Comparison of ENCODE assay signal across 20 cellular contexts in the genomic region with DNA sequence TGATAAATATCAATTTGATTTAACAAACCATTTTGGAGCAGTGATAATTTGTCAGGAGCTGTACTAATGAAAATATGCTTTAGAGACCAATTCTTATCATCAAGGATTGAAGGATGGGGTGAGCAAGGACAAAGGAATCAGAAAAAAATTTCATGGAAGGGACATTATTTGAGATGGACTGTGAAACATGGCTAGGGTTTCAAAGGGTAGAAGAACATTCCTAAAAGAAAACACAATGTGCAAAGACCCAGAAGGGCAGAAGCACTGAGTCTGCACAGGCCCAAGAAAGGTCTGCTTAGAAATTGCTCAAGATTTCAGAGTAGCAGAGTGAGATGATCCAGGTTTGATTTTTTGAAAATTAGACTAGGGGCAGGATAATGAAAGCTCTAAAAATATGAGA.
"Had no signal": no experiment of that assay in that cellular context is flagged by ENCODE, and none has a peak within 500 bp of the region (broad histone marks: within the 10 kb centered on the region; RNA-seq: fewer than 3 reads in every experiment).

No MANE protein-coding gene starts in this region.

- H3K27ac Mint-ChIP-seq: activated CD8-positive, alpha-beta T cell treated with anti-CD3 and anti-CD28 coated beads, Interleukin-2, amount 10 ng/mL, durations not matched to agents 7 days and 5 days; activated naive CD8-positive, alpha-beta T cell treated with anti-CD3 and anti-CD28 coated beads for 36 hours; natural killer cell; stimulated activated memory B cell treated with anti-CD40 and anti-IgM and Interleukin-4, amounts not matched to agents 10 μg/mL and 1 μg/mL and 100 μg/mL, for 72 hours; T-helper 17 cell had no signal

- H3K9ac ChIP-seq: parathyroid adenoma had no signal

- H3K4me1 Mint-ChIP-seq: natural killer cell; stimulated activated memory B cell treated with anti-CD40 and anti-IgM and Interleukin-4, amounts not matched to agents 10 μg/mL and 1 μg/mL and 100 μg/mL, for 72 hours had no signal

- H3K9me3 ChIP-seq: right lobe of liver, thoracic aorta had no signal

- ATAC-seq: activated CD4-positive, CD25-positive, alpha-beta regulatory T cell treated with anti-CD3 and anti-CD28 coated beads, Interleukin-2, amount 50 U/mL, for 24 hours; activated CD8-positive, alpha-beta T cell treated with anti-CD3 and anti-CD28 coated beads, Interleukin-2, amount 10 ng/mL, durations not matched to agents 7 days and 5 days; foreskin keratinocyte; left lobe of liver; natural killer cell; right lobe of liver; stimulated activated memory B cell treated with anti-CD40 and anti-IgM and Interleukin-4, amounts not matched to agents 10 μg/mL and 1 μg/mL and 100 μg/mL, for 72 hours; T-helper 17 cell had no signal

- H3K36me3 Mint-ChIP-seq: natural killer cell; stimulated activated memory B cell treated with anti-CD40 and anti-IgM and Interleukin-4, amounts not matched to agents 10 μg/mL and 1 μg/mL and 100 μg/mL, for 72 hours had no signal

- H3K4me3 Mint-ChIP-seq: activated CD8-positive, alpha-beta T cell treated with anti-CD3 and anti-CD28 coated beads, Interleukin-2, amount 10 ng/mL, durations not matched to agents 7 days and 5 days; activated naive CD8-positive, alpha-beta T cell treated with anti-CD3 and anti-CD28 coated beads for 36 hours; natural killer cell; stimulated activated memory B cell treated with anti-CD40 and anti-IgM and Interleukin-4, amounts not matched to agents 10 μg/mL and 1 μg/mL and 100 μg/mL, for 72 hours; T-helper 17 cell had no signal

- H3K27me3 Mint-ChIP-seq: activated naive CD8-positive, alpha-beta T cell treated with anti-CD3 and anti-CD28 coated beads for 36 hours; stimulated activated memory B cell treated with anti-CD40 and anti-IgM and Interleukin-4, amounts not matched to agents 10 μg/mL and 1 μg/mL and 100 μg/mL, for 72 hours; T-helper 17 cell had no signal

- H3K27ac ChIP-seq: foreskin keratinocyte, parathyroid adenoma, right lobe of liver, SK-N-MC, thoracic aorta had no signal

- H3K9me3 Mint-ChIP-seq: activated naive CD8-positive, alpha-beta T cell treated with anti-CD3 and anti-CD28 coated beads for 36 hours; stimulated activated memory B cell treated with anti-CD40 and anti-IgM and Interleukin-4, amounts not matched to agents 10 μg/mL and 1 μg/mL and 100 μg/mL, for 72 hours had no signal

- H3K36me3 ChIP-seq: right lobe of liver, thoracic aorta had no signal

- DNase-seq: activated CD4-positive, alpha-beta T cell treated with anti-CD3 and anti-CD28 coated beads, Interleukin-2, amount 50 U/mL, for 1 hour; activated CD8-positive, alpha-beta T cell treated with anti-CD3 and anti-CD28 coated beads, Interleukin-2, amount 10 ng/mL, durations not matched to agents 7 days and 5 days; activated naive CD4-positive, alpha-beta T cell treated with Interleukin-2 at 50 U/mL for 16 hours; activated naive CD8-positive, alpha-beta T cell treated with anti-CD3 and anti-CD28 coated beads for 36 hours; dermis blood vessel endothelial cell; effector memory CD4-positive, alpha-beta T cell; foreskin keratinocyte; natural killer cell; right lobe of liver; small intestine; stimulated activated CD4-positive, alpha-beta T cell treated with anti-CD3 and anti-CD28 coated beads, Interleukin-15, amount 100 ng/mL, for 24 hours; SW 1271; T-helper 17 cell had no signal

- H3K27me3 ChIP-seq: foreskin keratinocyte, right lobe of liver had no signal

- H2AFZ ChIP-seq: parathyroid adenoma had no signal

- H3K4me1 ChIP-seq: right lobe of liver had no signal

- H3K4me3 ChIP-seq: lung, right lobe of liver, SK-N-MC, thoracic aorta had no signal
